1 cellular context compared by ENCODE assay signal in genomic region chr1:162384116-162384515, GRCh38.
TF ChIP-seq lines count a peak whose summit lies in the region.

No MANE protein-coding gene starts in this region.

TF ChIP-seq in SK-N-SH treated with all-trans-retinoic acid at 6 μM for 48 hours, 23 proteins besides CTCF, POLR2A, EP300 and RAD21 (continued from another document):
- TF ChIP-seq, protein P1, sequence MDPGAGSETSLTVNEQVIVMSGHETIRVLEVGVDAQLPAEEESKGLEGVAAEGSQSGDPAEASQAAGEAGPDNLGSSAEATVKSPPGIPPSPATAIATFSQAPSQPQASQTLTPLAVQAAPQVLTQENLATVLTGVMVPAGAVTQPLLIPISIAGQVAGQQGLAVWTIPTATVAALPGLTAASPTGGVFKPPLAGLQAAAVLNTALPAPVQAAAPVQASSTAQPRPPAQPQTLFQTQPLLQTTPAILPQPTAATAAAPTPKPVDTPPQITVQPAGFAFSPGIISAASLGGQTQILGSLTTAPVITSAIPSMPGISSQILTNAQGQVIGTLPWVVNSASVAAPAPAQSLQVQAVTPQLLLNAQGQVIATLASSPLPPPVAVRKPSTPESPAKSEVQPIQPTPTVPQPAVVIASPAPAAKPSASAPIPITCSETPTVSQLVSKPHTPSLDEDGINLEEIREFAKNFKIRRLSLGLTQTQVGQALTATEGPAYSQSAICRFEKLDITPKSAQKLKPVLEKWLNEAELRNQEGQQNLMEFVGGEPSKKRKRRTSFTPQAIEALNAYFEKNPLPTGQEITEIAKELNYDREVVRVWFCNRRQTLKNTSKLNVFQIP (CRISPR knock-in tag; IDR thresholded peaks at IDR 0.05; ENCODE audit: borderline replicate concordance, low read depth): no peak
- TF ChIP-seq ZFP30 (CRISPR knock-in tag; IDR thresholded peaks at IDR 0.05): no peak
- no peak for TF ChIP-seq GLIS3 (CRISPR knock-in tag; IDR thresholded peaks at IDR 0.05)
- no peak for TF ChIP-seq RARB (CRISPR knock-in tag; IDR thresholded peaks at IDR 0.05)
- TF ChIP-seq TCF4 (CRISPR knock-in tag; IDR thresholded peaks at IDR 0.05; ENCODE audit: borderline replicate concordance): no peak
